ENCODE assay signal across 11 cellular contexts in genomic region chr1:41367102-41367537, GRCh38. TPM values are rescaled to one million over a fixed set of nuclear protein-coding genes. Genes with fewer than 3 reads are reported as not detected.
DNase-seq lines count a peak whose midpoint lies in the region; ATAC-seq lines count a peak whose summit lies in the region.
"Had no signal": no experiment of that assay in that cellular context is flagged by ENCODE, and none has a peak within 500 bp of the region (broad histone marks: within the 10 kb centered on the region; RNA-seq: fewer than 3 reads in every experiment).

No MANE protein-coding gene starts in this region.

- peaks cover 15% of the 10 kb centered on the region for H3K4me1 Mint-ChIP-seq in activated T-cell treated with anti-CD3 and anti-CD28 coated beads, Interleukin-2, amount 50 U/mL, for 4 hours (ENCODE audit: low read depth)
- H3K4me1 Mint-ChIP-seq in activated T-cell treated with anti-CD3 and anti-CD28 coated beads, Interleukin-2, amount 50 U/mL, for 72 hours (ENCODE audit: low read depth): peaks cover 24% of the 10 kb centered on the region

- peak overlapping the region; percentile 50 for H3K4me3 Mint-ChIP-seq in activated T-cell treated with anti-CD3 and anti-CD28 coated beads, Interleukin-2, amount 50 U/mL, for 4 hours
- H3K4me3 Mint-ChIP-seq in activated T-cell treated with anti-CD3 and anti-CD28 coated beads, Interleukin-2, amount 50 U/mL, for 72 hours: peak overlapping the region in 1 of 2 donors; percentile 72

- no peaks in the 10 kb centered on the region for H3K27me3 ChIP-seq in SJCRH30
- H3K27me3 ChIP-seq in iPS-15b (ENCODE audit: control insufficient read depth, insufficient read depth, low read length): peaks cover 63% of the 10 kb centered on the region
- H3K27me3 ChIP-seq: ascending aorta had no signal

- H3K9me3 ChIP-seq in SJCRH30 (replicated peaks) (no peaks in the 10 kb centered on the region), iPS-15b (ENCODE audit: control insufficient read depth, insufficient read depth, low read length) (no peaks in the 10 kb centered on the region)
- H3K9me3 ChIP-seq: ascending aorta, left lung had no signal

- peaks cover 62% of the 10 kb centered on the region for H3K27me3 Mint-ChIP-seq in activated T-cell treated with anti-CD3 and anti-CD28 coated beads, Interleukin-2, amount 50 U/mL, for 4 hours (ENCODE audit: low read depth)
- peaks cover 40% of the 10 kb centered on the region for H3K27me3 Mint-ChIP-seq in activated T-cell treated with anti-CD3 and anti-CD28 coated beads, Interleukin-2, amount 50 U/mL, for 72 hours (ENCODE audit: low read depth)

- DNase-seq in activated T-cell treated with anti-CD3 and anti-CD28 coated beads, Interleukin-2, amount 50 U/mL, for 4 hours: no peak
- DNase-seq in activated T-cell treated with anti-CD3 and anti-CD28 coated beads, Interleukin-2, amount 50 U/mL, for 72 hours: no peak
- peak in 1 of 2 experiments; percentile 47 for DNase-seq in SJCRH30
- no peak for DNase-seq in substantia nigra (lab: John Stamatoyannopoulos, UW)
- DNase-seq: activated CD8-positive, alpha-beta T cell treated with anti-CD3 and anti-CD28 coated beads, Interleukin-2, amount 10 ng/mL, durations not matched to agents 7 days and 5 days; left lung had no signal

- H3K36me3 ChIP-seq in SJCRH30: no peaks in the 10 kb centered on the region
- H3K36me3 ChIP-seq in iPS-15b (ENCODE audit: control insufficient read depth, insufficient read depth, low read length): no peaks in the 10 kb centered on the region
- H3K36me3 ChIP-seq: ascending aorta, left lung had no signal

- ATAC-seq in activated T-cell treated with anti-CD3 and anti-CD28 coated beads, Interleukin-2, amount 50 U/mL, for 4 hours: no peak
- no peak for ATAC-seq in activated T-cell treated with anti-CD3 and anti-CD28 coated beads, Interleukin-2, amount 50 U/mL, for 72 hours (replicated peaks in 1 of 2)
- ATAC-seq in HG02852 (IDR thresholded peaks at IDR 0.05; ENCODE audit: unreplicated experiment) (no peak), HG03039 (IDR thresholded peaks at IDR 0.05; ENCODE audit: unreplicated experiment) (no peak), HG02938 (IDR thresholded peaks at IDR 0.05; ENCODE audit: unreplicated experiment) (no peak)
- ATAC-seq: activated CD8-positive, alpha-beta T cell treated with anti-CD3 and anti-CD28 coated beads, Interleukin-2, amount 10 ng/mL, durations not matched to agents 7 days and 5 days had no signal

- H3K4me3 ChIP-seq in SJCRH30 (peak overlapping the region; percentile 82), iPS-15b (ENCODE audit: low read depth, low read length) (peak overlapping the region; percentile 42)

- H3K9me3 Mint-ChIP-seq in activated T-cell treated with anti-CD3 and anti-CD28 coated beads, Interleukin-2, amount 50 U/mL, for 4 hours: no peaks in the 10 kb centered on the region
- H3K9me3 Mint-ChIP-seq in activated T-cell treated with anti-CD3 and anti-CD28 coated beads, Interleukin-2, amount 50 U/mL, for 72 hours: no peaks in the 10 kb centered on the region

- H3K4me1 ChIP-seq in SJCRH30 (peaks cover 57% of the 10 kb centered on the region), iPS-15b (ENCODE audit: control insufficient read depth, insufficient read depth, low read length) (peaks cover 40% of the 10 kb centered on the region)

- no peak overlapping the region for H3K9ac ChIP-seq in iPS-15b (ENCODE audit: low read depth, low read length)

- H3K27ac ChIP-seq in SJCRH30 (peak overlapping the region; percentile 82), substantia nigra (ENCODE audit: low read depth, low read length, poor library complexity, severe bottlenecking) (peak overlapping the region; percentile 67)
- H3K27ac ChIP-seq: left lung had no signal

- no peak overlapping the region for H3K27ac Mint-ChIP-seq in activated T-cell treated with anti-CD3 and anti-CD28 coated beads, Interleukin-2, amount 50 U/mL, for 72 hours
- H3K27ac Mint-ChIP-seq: activated CD8-positive, alpha-beta T cell treated with anti-CD3 and anti-CD28 coated beads, Interleukin-2, amount 10 ng/mL, durations not matched to agents 7 days and 5 days had no signal

- H3K36me3 Mint-ChIP-seq in activated T-cell treated with anti-CD3 and anti-CD28 coated beads, Interleukin-2, amount 50 U/mL, for 4 hours (ENCODE audit: insufficient read depth): no peaks in the 10 kb centered on the region
- no peaks in the 10 kb centered on the region for H3K36me3 Mint-ChIP-seq in activated T-cell treated with anti-CD3 and anti-CD28 coated beads, Interleukin-2, amount 50 U/mL, for 72 hours (ENCODE audit: insufficient read depth in 2 of 2)

RNA-seq across cellular contexts. Expression of gene FOXO6, which starts 5.9 kb away (rescaled TPM):
- under 1 TPM in 2 of 3 donors, not detected in 1; 0.20 to 0.22 TPM for total RNA-seq in activated T-cell treated with anti-CD3 and anti-CD28 coated beads, Interleukin-2, amount 50 U/mL, for 4 hours
- total RNA-seq in activated T-cell treated with anti-CD3 and anti-CD28 coated beads, Interleukin-2, amount 50 U/mL, for 72 hours: under 1 TPM; 0.19 to 0.21 TPM
- 11.9 and 12.9 TPM in 2 replicates for total RNA-seq in SJCRH30 (2014; rRNA removed; shearing (Covaris generic))

Comparison
In these comparisons a context has a peak if more than half of its experiments do, and no peak if none do; other contexts are left out.
1. RNA of gene FOXO6, which starts 5.9 kb away (total RNA-seq): 11.9 to 12.9 TPM in SJCRH30; 0.19 to 0.21 TPM in activated T-cell treated with anti-CD3 and anti-CD28 coated beads, Interleukin-2, amount 50 U/mL, for 72 hours and 0.20 to 0.22 TPM in activated T-cell treated with anti-CD3 and anti-CD28 coated beads, Interleukin-2, amount 50 U/mL, for 4 hours; every median in the first group is over 10 times any median in the second.